1 cellular context compared by ENCODE assay signal in genomic region chr5:33403187-33403586, GRCh38.
TF ChIP-seq lines count a peak whose summit lies in the region.

No MANE protein-coding gene starts in this region.

TF ChIP-seq in K562, 482 proteins besides CTCF, POLR2A, EP300 and RAD21 (continued from another document):
- peak; percentile 67 for TF ChIP-seq ZBTB40 (IDR thresholded peaks at IDR 0.05)
- no peak for TF ChIP-seq ZBTB40 (CRISPR knock-in tag; IDR thresholded peaks at IDR 0.05)
